Comparison of ENCODE assay signal across 9 cellular contexts in the genomic region with DNA sequence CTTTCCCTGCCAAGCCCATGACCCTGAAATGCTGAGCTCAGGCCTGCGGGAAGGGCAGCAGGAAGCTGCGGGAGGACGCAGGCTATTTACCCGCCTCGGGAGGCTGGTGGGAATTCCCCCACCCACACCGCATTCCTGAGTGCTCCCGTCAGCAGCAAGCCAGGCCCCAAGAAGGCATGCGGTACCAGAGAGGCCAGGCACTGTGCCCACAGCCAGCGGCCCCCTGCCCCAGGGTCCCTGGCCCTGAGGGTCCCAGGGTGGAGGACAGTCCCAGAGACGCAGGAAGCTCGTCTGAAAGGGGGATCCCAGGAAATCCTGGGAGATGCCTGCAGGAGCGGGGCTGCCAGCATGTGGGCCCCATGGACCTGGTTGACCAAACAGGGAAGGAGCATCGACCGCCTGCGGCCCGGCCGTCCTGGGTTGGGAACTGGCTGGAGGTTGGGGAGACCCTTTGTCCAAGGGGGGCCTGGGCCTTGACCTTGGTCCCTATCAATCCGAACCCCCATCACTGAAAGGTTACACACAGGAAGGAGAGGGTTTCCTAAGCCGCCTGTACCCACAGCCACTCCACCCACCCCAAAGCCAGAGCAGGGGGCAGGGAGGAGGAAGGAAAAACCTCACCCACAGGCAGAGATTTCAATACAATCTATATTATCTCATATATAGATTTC. TPM values are rescaled to one million over a fixed set of nuclear protein-coding genes. Genes with fewer than 3 reads are reported as not detected.
DNase-seq lines count a peak whose midpoint lies in the region; ATAC-seq and TF ChIP-seq lines count a peak whose summit lies in the region.
"Had no signal": no experiment of that assay in that cellular context is flagged by ENCODE, and none has a peak within 500 bp of the region (broad histone marks: within the 10 kb centered on the region; RNA-seq: fewer than 3 reads in every experiment).

No MANE protein-coding gene starts in this region.

- intact Hi-C loops in cardiac septum (cut with DNase I), result loop anchor here (5.0 kb wide), 1 partner anchor 41 kb away; no protein-coding TSS in a partner anchor

- DNase-seq in activated CD4-positive, alpha-beta T cell treated with anti-CD3 and anti-CD28 coated beads for 24 hours (ENCODE audit: low read depth in 2 of 2), result peak; percentile 24 to 41
- DNase-seq in activated CD4-positive, alpha-beta T cell treated with anti-CD3 and anti-CD28 coated beads for 1 hour, result no peak
- DNase-seq in activated naive CD4-positive, alpha-beta T cell treated with anti-CD3 and anti-CD28 coated beads, Interleukin-2, amount 50 U/mL, for 72 hours (ENCODE audit: low spot score in 2 of 2), result peak in 1 of 2 donors; percentile 71
- DNase-seq in cardiac septum (ENCODE audit: low spot score) (peak; percentile 89), renal cortical epithelial cell (ENCODE audit: low read depth) (peak; percentile 94), NCI-H1436 treated with DMSO at 0.1 percent for 48 hours (lab: John Stamatoyannopoulos, UW) (no peak), GM13977 (ENCODE audit: low spot score) (no peak), NCI-H526 treated with DMSO at 0.1 percent for 48 hours (lab: John Stamatoyannopoulos, UW) (no peak)

- no peak for TF ChIP-seq CTCF in GM13977 (IDR thresholded peaks at IDR 0.05; ENCODE audit: extremely low read depth, insufficient read depth, missing control alignments)

- ATAC-seq in activated naive CD4-positive, alpha-beta T cell treated with anti-CD3 and anti-CD28 coated beads, Interleukin-2, amount 50 U/mL, for 72 hours, result peak; percentile 22 to 71
- ATAC-seq: CD8-positive, alpha-beta T cell had no signal

- no peaks in the 10 kb centered on the region for H3K9me3 Mint-ChIP-seq in activated naive CD4-positive, alpha-beta T cell treated with anti-CD3 and anti-CD28 coated beads, Interleukin-2, amount 50 U/mL, for 72 hours
- H3K9me3 Mint-ChIP-seq: CD8-positive, alpha-beta T cell had no signal

- H3K27ac Mint-ChIP-seq in activated naive CD4-positive, alpha-beta T cell treated with anti-CD3 and anti-CD28 coated beads, Interleukin-2, amount 50 U/mL, for 72 hours, result peak overlapping the region in 1 of 2 donors; percentile 84

- in situ Hi-C loops in GM13977 (cut with MboI; ENCODE audit: low pct_unique_long_range_greater_than_20kb, low sequenced_read_pairs, unreplicated experiment), result no loop called here

- peaks cover 5 to 6% of the 10 kb centered on the region in 2 donors for H3K36me3 Mint-ChIP-seq in activated naive CD4-positive, alpha-beta T cell treated with anti-CD3 and anti-CD28 coated beads, Interleukin-2, amount 50 U/mL, for 72 hours

RNA-seq across cellular contexts. Expression of a gene that starts 17.0 kb away (rescaled TPM):
- 10 to 100 TPM; 12.4 to 21.2 TPM for total RNA-seq in activated naive CD4-positive, alpha-beta T cell treated with anti-CD3 and anti-CD28 coated beads, Interleukin-2, amount 50 U/mL, for 72 hours
- total RNA-seq in cardiac septum (9.8 TPM), renal cortical epithelial cell (18.1 and 34.2 TPM in 2 replicates)

RNA-seq across cellular contexts. Expression of a gene that starts 37.2 kb away (rescaled TPM):
- 10 to 100 TPM; 74.3 to 75.7 TPM for total RNA-seq in activated naive CD4-positive, alpha-beta T cell treated with anti-CD3 and anti-CD28 coated beads, Interleukin-2, amount 50 U/mL, for 72 hours
- 12.5 TPM for total RNA-seq in cardiac septum
- total RNA-seq in renal cortical epithelial cell, result 5.2 and 25.0 TPM in 2 replicates

RNA-seq across cellular contexts. Expression of a gene that starts 54.0 kb away (rescaled TPM):
- 10 to 100 TPM; 21.4 to 22.0 TPM for total RNA-seq in activated naive CD4-positive, alpha-beta T cell treated with anti-CD3 and anti-CD28 coated beads, Interleukin-2, amount 50 U/mL, for 72 hours
- total RNA-seq in cardiac septum, result 58.1 TPM
- total RNA-seq in renal cortical epithelial cell, result 16.5 and 67.5 TPM in 2 replicates

Comparison
In these comparisons a context has a peak if more than half of its experiments do, and no peak if none do; other contexts are left out.
1. DNase-seq: peak in activated CD4-positive, alpha-beta T cell treated with anti-CD3 and anti-CD28 coated beads for 24 hours (2 of 2), cardiac septum (single experiment) and renal cortical epithelial cell (single experiment); none in activated CD4-positive, alpha-beta T cell treated with anti-CD3 and anti-CD28 coated beads for 1 hour (single experiment), NCI-H1436 treated with DMSO at 0.1 percent for 48 hours (single experiment), GM13977 (single experiment) and NCI-H526 treated with DMSO at 0.1 percent for 48 hours (single experiment).